Comparison of ENCODE assay signal across 16 cellular contexts in genomic region chrX:15606064-15606590, GRCh38. TPM values are rescaled to one million over a fixed set of nuclear protein-coding genes. Genes with fewer than 3 reads are reported as not detected.
A peak's percentile ranks its signal among the peaks of the same experiment; 100 is the strongest.
DNase-seq lines count a peak whose midpoint lies in the region; ATAC-seq, FAIRE-seq and TF ChIP-seq lines count a peak whose summit lies in the region.
"Had no signal": no experiment of that assay in that cellular context is flagged by ENCODE, and none has a peak within 500 bp of the region (broad histone marks: within the 10 kb centered on the region; RNA-seq: fewer than 3 reads in every experiment).

No MANE protein-coding gene starts in this region.

- no peak for FAIRE-seq in HepG2 (lab: Jason Lieb, UNC)
- FAIRE-seq: H54 had no signal

- BruUV-seq in HepG2 (replicated peaks; lab: Mats Ljungman, UMichigan) (no TSS peak), PC-3 (replicated peaks; lab: Mats Ljungman, UMichigan) (no TSS peak)

- peaks cover 52% of the 10 kb centered on the region for H3K4me1 ChIP-seq in HepG2 (ENCODE audit: insufficient read depth, low read length)
- peaks cover 0 to 13% (median 0%) of the 10 kb centered on the region in 4 donors for H3K4me1 ChIP-seq in right lobe of liver
- peaks cover 34% of the 10 kb centered on the region for H3K4me1 ChIP-seq in PC-3 (ENCODE audit: insufficient read depth, low read length)
- peaks cover 43% of the 10 kb centered on the region for H3K4me1 ChIP-seq in hepatocyte (ENCODE audit: insufficient read depth)
- H3K4me1 ChIP-seq in aorta (ENCODE audit: control insufficient read depth in 1 of 2, insufficient read depth in 2 of 2, low read length in 2 of 2) = no peaks in the 10 kb centered on the region

- H2AFZ ChIP-seq in HepG2 (ENCODE audit: low read length) = no peak overlapping the region
- H2AFZ ChIP-seq in PC-3 (ENCODE audit: low read length) = peak overlapping the region; percentile 9; the same call in 1 of the 2 replicates
- no peak overlapping the region for H2AFZ ChIP-seq in hepatocyte

- peaks cover 5% of the 10 kb centered on the region for H3K9me3 Mint-ChIP-seq in type B pancreatic cell
- H3K9me3 Mint-ChIP-seq: IgD-negative memory B cell had no signal

- TF ChIP-seq POLR2A in HepG2 (IDR thresholded peaks at IDR 0.05; ENCODE audit: insufficient read depth in 1 of 2, low read depth in 2 of 2, low read length in 2 of 2) (no peak), right lobe of liver (IDR thresholded peaks at IDR 0.05) (no peak)

- H3K9me2 ChIP-seq in PC-3 (replicated peaks; ENCODE audit: low read length) = no peaks in the 10 kb centered on the region
- no peaks in the 10 kb centered on the region for H3K9me2 ChIP-seq in hepatocyte (replicated peaks; ENCODE audit: insufficient read depth)

- intact Hi-C loops in HepG2 (cut with micrococcal nuclease; ENCODE audit: unreplicated experiment) (no loop called here), right lobe of liver (cut with DNase I) (no loop called here), PC-3 (cut with micrococcal nuclease) (loop anchor here (5.0 kb wide), 1 partner anchor 56 kb away; the partner anchor contains the start of gene CLTRN), aorta (cut with DNase I) (no loop called here)

- peaks cover 18% of the 10 kb centered on the region for H3K4me1 Mint-ChIP-seq in type B pancreatic cell (ENCODE audit: unreplicated experiment)
- H3K4me1 Mint-ChIP-seq: IgD-negative memory B cell had no signal

- POLR2A ChIA-PET in HepG2 (lab: Yijun Ruan, JAX) = no interaction called here
- POLR2A ChIA-PET in PC-3 (lab: Charles Lee; ENCODE audit: unreplicated experiment) = interaction anchor here (0.6 kb wide), 1 partner anchor 38 kb away, joined by 4 read pairs; no protein-coding TSS in a partner anchor

- H3K27me3 Mint-ChIP-seq in type B pancreatic cell = no peaks in the 10 kb centered on the region

- WGBS in HepG2 (ENCODE audit: low lambda C conversion rate) = 68% methylated on average over 4 of the region's 4 CpGs
- 62% methylated on average over 4 of the region's 4 CpGs for WGBS in right lobe of liver (ENCODE audit: insufficient coverage, low coverage, low lambda C conversion rate, missing lambda C conversion rate)
- 60% methylated on average over 4 of the region's 4 CpGs for WGBS in hepatocyte (ENCODE audit: low lambda C conversion rate, missing lambda C conversion rate)
- WGBS in aorta, 2 donors = 71 to 73% methylated on average over 4 of the region's 4 CpGs

- ATAC-seq in HepG2 (no peak), right lobe of liver (no peak), PC-3 (peak; percentile 84), HG03045 (IDR thresholded peaks at IDR 0.05; ENCODE audit: unreplicated experiment) (no peak), aorta (ENCODE audit: low FRiP score) (no peak)

- peaks cover 4% of the 10 kb centered on the region for H3K36me3 Mint-ChIP-seq in type B pancreatic cell

- H3K36me3 ChIP-seq in HepG2 (replicated peaks in 1 of 2; ENCODE audit: control insufficient read depth in 1 of 2, insufficient read depth in 2 of 2, low read length in 2 of 2) = no peaks in the 10 kb centered on the region
- H3K36me3 ChIP-seq in right lobe of liver = no peaks in the 10 kb centered on the region
- H3K36me3 ChIP-seq in PC-3 (ENCODE audit: low read depth, low read length) = no peaks in the 10 kb centered on the region
- H3K36me3 ChIP-seq in hepatocyte (replicated peaks; ENCODE audit: insufficient read depth, low read depth) = no peaks in the 10 kb centered on the region
- no peaks in the 10 kb centered on the region for H3K36me3 ChIP-seq in aorta (ENCODE audit: control insufficient read depth in 1 of 2, insufficient read depth in 2 of 2, low read length in 1 of 2)

- DNase-seq in HepG2 (ENCODE audit: low spot score) = no peak
- DNase-seq in right lobe of liver = no peak
- DNase-seq in PC-3 = peak; percentile 78
- peak; percentile 60 for DNase-seq in hepatocyte (ENCODE audit: low spot score)
- no peak for DNase-seq in type B pancreatic cell (ENCODE audit: extremely low spot score, unreplicated experiment)
- no peak for DNase-seq in stimulated activated CD4-positive, alpha-beta T cell treated with anti-CD3 and anti-CD28 coated beads, Interleukin-4, amount 100 ng/mL, for 4 hours
- DNase-seq in aorta = no peak
- DNase-seq: Caco-2, DMS53, NCI-H1436, NCI-H2029 treated with DMSO at 0.1 percent for 48 hours, NCI-H748 treated with DMSO at 0.1 percent for 48 hours had no signal

- no peaks in the 10 kb centered on the region for H3F3A ChIP-seq in PC-3 (ENCODE audit: low read length, unreplicated experiment)

- H4K20me1 ChIP-seq in HepG2 (ENCODE audit: insufficient read depth, low read length) (no peaks in the 10 kb centered on the region), PC-3 (ENCODE audit: low read length) (no peaks in the 10 kb centered on the region), hepatocyte (ENCODE audit: insufficient read depth, poor library complexity, severe bottlenecking) (no peaks in the 10 kb centered on the region)

- in situ Hi-C loops in HepG2 (cut with HindIII; ENCODE audit: extremely low pct_ligation_motif_present, low pct_unique_long_range_greater_than_20kb) = no loop called here

- no peak for TF ChIP-seq RAD21 in HepG2 (CRISPR knock-in tag; IDR thresholded peaks at IDR 0.05)

- no peak overlapping the region for H3K4me3 Mint-ChIP-seq in type B pancreatic cell
- H3K4me3 Mint-ChIP-seq: IgD-negative memory B cell had no signal

- H3K27me3 ChIP-seq in HepG2 (ENCODE audit: control insufficient read depth in 1 of 2, insufficient read depth in 2 of 2, low read length in 2 of 2) = no peaks in the 10 kb centered on the region
- H3K27me3 ChIP-seq in right lobe of liver = no peaks in the 10 kb centered on the region
- H3K27me3 ChIP-seq in PC-3 (ENCODE audit: low read length) = no peaks in the 10 kb centered on the region
- no peaks in the 10 kb centered on the region for H3K27me3 ChIP-seq in hepatocyte
- H3K27me3 ChIP-seq in aorta (ENCODE audit: control insufficient read depth in 1 of 2, insufficient read depth in 2 of 2, low read length in 1 of 2) = no peaks in the 10 kb centered on the region

- CTCF ChIA-PET in HepG2 (lab: Yijun Ruan, JAX; ENCODE audit: low intra/inter-chr PET ratio, low total read pairs) = no interaction called here
- CTCF ChIA-PET in PC-3 (lab: Charles Lee) = interaction anchor here (0.8 to 0.9 kb wide), 2 partner anchors 16 to 38 kb away, joined by 4 to 5 read pairs; no protein-coding TSS in a partner anchor

- TF ChIP-seq EP300 in HepG2 (IDR thresholded peaks at IDR 0.05; ENCODE audit: low read depth in 2 of 2, low read length in 2 of 2) (no peak), HepG2 (CRISPR knock-in tag; IDR thresholded peaks at IDR 0.05; ENCODE audit: borderline replicate concordance) (no peak)

- H3K27ac ChIP-seq in HepG2 (ENCODE audit: extremely low read length, insufficient read depth, low read length) (peak overlapping the region; percentile 44), right lobe of liver (no peak overlapping the region), PC-3 (ENCODE audit: low read length) (peak overlapping the region; percentile 85), hepatocyte (peak overlapping the region; percentile 64), aorta (ENCODE audit: low read depth in 1 of 2, low read length in 2 of 2) (no peak overlapping the region)

- H3K4me2 ChIP-seq in HepG2 (ENCODE audit: low read depth, low read length) (no peak overlapping the region; the same call in 1 of the 2 replicates), PC-3 (ENCODE audit: low read length) (peak overlapping the region; percentile 82), hepatocyte (peak overlapping the region; percentile 38)

- H3K4me3 ChIP-seq in HepG2 (replicated peaks in 1 of 3; ENCODE audit: insufficient read depth in 1 of 3, low read depth in 2 of 3, low read length in 3 of 3) (no peak overlapping the region), right lobe of liver (no peak overlapping the region), PC-3 (ENCODE audit: low read length) (peak overlapping the region; percentile 53; the same call in 1 of the 2 replicates), hepatocyte (no peak overlapping the region), aorta (ENCODE audit: low read length in 2 of 2) (no peak overlapping the region)

- H3K27ac Mint-ChIP-seq in type B pancreatic cell = peak overlapping the region; percentile 53
- H3K27ac Mint-ChIP-seq: IgD-negative memory B cell had no signal

- TF ChIP-seq CTCF in HepG2 (CRISPR knock-in tag; IDR thresholded peaks at IDR 0.05) (no peak), right lobe of liver (IDR thresholded peaks at IDR 0.05) (no peak), PC-3 (conservative IDR thresholded peaks at IDR 0.05; ENCODE audit: low read depth, low read length) (no peak), hepatocyte (IDR thresholded peaks at IDR 0.05; ENCODE audit: poor library complexity) (no peak), type B pancreatic cell (conservative IDR thresholded peaks at IDR 0.05) (no peak)

- H3K79me2 ChIP-seq in HepG2 (ENCODE audit: insufficient read depth, low read length) (no peaks in the 10 kb centered on the region), PC-3 (ENCODE audit: low read length) (no peaks in the 10 kb centered on the region), hepatocyte (no peaks in the 10 kb centered on the region)

- H3K9me3 ChIP-seq in HepG2 (ENCODE audit: low read length) = no peaks in the 10 kb centered on the region
- H3K9me3 ChIP-seq in right lobe of liver = no peaks in the 10 kb centered on the region
- no peaks in the 10 kb centered on the region for H3K9me3 ChIP-seq in PC-3 (ENCODE audit: low read length)
- no peaks in the 10 kb centered on the region for H3K9me3 ChIP-seq in hepatocyte (ENCODE audit: low read depth)
- H3K9me3 ChIP-seq in aorta (ENCODE audit: control insufficient read depth, low read length) = no peaks in the 10 kb centered on the region
- H3K9me3 ChIP-seq: Caco-2 had no signal

- no peak overlapping the region for H3K9ac ChIP-seq in HepG2 (ENCODE audit: insufficient read depth, low read depth, low read length)
- no peak overlapping the region for H3K9ac ChIP-seq in PC-3 (ENCODE audit: low read length)

RNA-seq across cellular contexts. Expression of gene ACE2, which starts 5.4 kb away (rescaled TPM):
- total RNA-seq in HepG2 (2016; rRNA removed; fragmentation: Illumina TruSeq; extraction: Trizol) = 2.2 and 3.1 TPM in 2 replicates
- not detected in 2 replicates for total RNA-seq in HepG2 (2016; cell fraction: cytosol; rRNA removed; fragmentation: Illumina TruSeq; extraction: Trizol; ENCODE audit: low read depth)
- 1.4 and 3.4 TPM in 2 replicates for total RNA-seq in HepG2 (2016; cell fraction: insoluble cytoplasmic fraction; rRNA removed; fragmentation: Illumina TruSeq; extraction: Trizol)
- 0.79 and 1.1 TPM in 2 replicates for total RNA-seq in HepG2 (2016; cell fraction: membrane; rRNA removed; fragmentation: Illumina TruSeq; extraction: Trizol)
- 3.0 and 3.4 TPM in 2 replicates for total RNA-seq in HepG2 (2016; cell fraction: nucleus; rRNA removed; fragmentation: Illumina TruSeq; extraction: Trizol)
- polyA plus RNA-seq in HepG2 (2011; rRNA removed) = 0.44 and 0.46 TPM in 2 replicates
- 0.08 and 0.55 TPM in 2 replicates for polyA plus RNA-seq in HepG2 (2011; cell fraction: cytosol; rRNA removed)
- polyA plus RNA-seq in HepG2 (2011; cell fraction: nucleus; rRNA removed) = 0.29 TPM in 1 of 2 replicates, not detected in the other
- 0.88 and 0.93 TPM in 2 replicates for polyA plus RNA-seq in HepG2 (2012)
- 0.08 and 0.23 TPM in 2 replicates for polyA plus RNA-seq in HepG2 (2016; cell fraction: cytosol; fragmentation: Illumina TruSeq; extraction: Trizol; ENCODE audit: low read depth)
- 1.3 and 1.4 TPM in 2 replicates for polyA plus RNA-seq in HepG2 (2016; cell fraction: insoluble cytoplasmic fraction; fragmentation: Illumina TruSeq; extraction: Trizol; ENCODE audit: low read depth)
- polyA plus RNA-seq in HepG2 (2016; cell fraction: membrane; fragmentation: Illumina TruSeq; extraction: Trizol; ENCODE audit: low read depth) = 0.18 and 0.34 TPM in 2 replicates
- 1.4 and 2.3 TPM in 2 replicates for polyA plus RNA-seq in HepG2 (2016; cell fraction: nucleus; fragmentation: Illumina TruSeq; extraction: Trizol; ENCODE audit: insufficient read depth, low read depth)
- polyA minus RNA-seq in HepG2 (2011; rRNA and poly(A)+ RNA removed; ENCODE audit: low replicate concordance) = 0.47 TPM in 1 of 2 replicates, not detected in the other
- 0.49 and 0.97 TPM in 2 replicates for polyA minus RNA-seq in HepG2 (2011; cell fraction: cytosol; rRNA and poly(A)+ RNA removed)
- polyA minus RNA-seq in HepG2 (2011; cell fraction: nucleus; rRNA and poly(A)+ RNA removed) = 1.2 TPM in 2 replicates
- total RNA-seq in right lobe of liver = 1 to 10 TPM in 4 of 6 experiments, under 1 TPM in 2; 0.92 to 8.7 (median 1.4) TPM
- total RNA-seq in PC-3 (2014; rRNA removed) = 0.81 and 1.2 TPM in 2 replicates
- 47.8 and 49.9 TPM in 2 replicates for total RNA-seq in hepatocyte
- polyA plus RNA-seq in hepatocyte = 12.5 and 16.5 TPM in 2 replicates
- total RNA-seq in type B pancreatic cell (ENCODE audit: low replicate concordance) = 22.6 and 74.5 TPM in 2 replicates
- under 1 TPM in 1 of 2 donors, not detected in 1; 0.88 TPM for total RNA-seq in aorta
- polyA plus RNA-seq in aorta = 10 to 100 TPM in 1 of 2 donors, not detected in 1; 13.3 TPM
- total RNA-seq: HT-29 had no signal
- polyA plus RNA-seq: IgD-negative memory B cell had no signal

RNA-seq across cellular contexts. Expression of gene CLTRN, which starts 58.5 kb away (rescaled TPM):
- 0.17 and 0.53 TPM in 2 replicates for total RNA-seq in HepG2 (2016; rRNA removed; fragmentation: Illumina TruSeq; extraction: Trizol)
- 0.20 TPM in 1 of 2 replicates, not detected in the other for total RNA-seq in HepG2 (2016; cell fraction: cytosol; rRNA removed; fragmentation: Illumina TruSeq; extraction: Trizol; ENCODE audit: low read depth)
- 0.27 and 0.52 TPM in 2 replicates for total RNA-seq in HepG2 (2016; cell fraction: insoluble cytoplasmic fraction; rRNA removed; fragmentation: Illumina TruSeq; extraction: Trizol)
- 0.34 and 0.46 TPM in 2 replicates for total RNA-seq in HepG2 (2016; cell fraction: membrane; rRNA removed; fragmentation: Illumina TruSeq; extraction: Trizol)
- total RNA-seq in HepG2 (2016; cell fraction: nucleus; rRNA removed; fragmentation: Illumina TruSeq; extraction: Trizol) = 0.96 and 0.97 TPM in 2 replicates
- polyA plus RNA-seq in HepG2 (2011; rRNA removed) = 0.37 and 0.39 TPM in 2 replicates
- 0.17 and 0.31 TPM in 2 replicates for polyA plus RNA-seq in HepG2 (2011; cell fraction: cytosol; rRNA removed)
- polyA plus RNA-seq in HepG2 (2011; cell fraction: nucleus; rRNA removed) = 0.16 and 0.28 TPM in 2 replicates
- 0.51 and 1.7 TPM in 2 replicates for polyA plus RNA-seq in HepG2 (2012)
- polyA plus RNA-seq in HepG2 (2016; cell fraction: cytosol; fragmentation: Illumina TruSeq; extraction: Trizol; ENCODE audit: low read depth) = 0.24 and 0.27 TPM in 2 replicates
- 0.61 and 0.75 TPM in 2 replicates for polyA plus RNA-seq in HepG2 (2016; cell fraction: insoluble cytoplasmic fraction; fragmentation: Illumina TruSeq; extraction: Trizol; ENCODE audit: low read depth)
- polyA plus RNA-seq in HepG2 (2016; cell fraction: membrane; fragmentation: Illumina TruSeq; extraction: Trizol; ENCODE audit: low read depth) = 0.29 and 0.47 TPM in 2 replicates
- 0.67 and 1.5 TPM in 2 replicates for polyA plus RNA-seq in HepG2 (2016; cell fraction: nucleus; fragmentation: Illumina TruSeq; extraction: Trizol; ENCODE audit: insufficient read depth, low read depth)
- not detected in 2 replicates for polyA minus RNA-seq in HepG2 (2011; rRNA and poly(A)+ RNA removed; ENCODE audit: low replicate concordance)
- not detected in 2 replicates for polyA minus RNA-seq in HepG2 (2011; cell fraction: cytosol; rRNA and poly(A)+ RNA removed)
- 0.50 TPM in 1 of 2 replicates, not detected in the other for polyA minus RNA-seq in HepG2 (2011; cell fraction: nucleus; rRNA and poly(A)+ RNA removed)
- 10 to 100 TPM in 5 of 6 experiments, 1 to 10 TPM in 1; 8.8 to 14.0 (median 10.2) TPM for total RNA-seq in right lobe of liver
- total RNA-seq in PC-3 (2014; rRNA removed) = 6.1 and 9.1 TPM in 2 replicates
- 30.5 and 37.4 TPM in 2 replicates for total RNA-seq in hepatocyte
- polyA plus RNA-seq in hepatocyte = 22.7 and 32.6 TPM in 2 replicates
- 1.6 and 3.9 TPM in 2 replicates for total RNA-seq in type B pancreatic cell (ENCODE audit: low replicate concordance)
- not detected for total RNA-seq in aorta
- not detected for polyA plus RNA-seq in aorta
- polyA plus RNA-seq: IgD-negative memory B cell had no signal

Comparison
In these comparisons a context has a peak if more than half of its experiments do, and no peak if none do; other contexts are left out.
1. H3K27ac ChIP-seq: peak in HepG2 (single experiment), PC-3 (single experiment) and hepatocyte (single experiment); none in right lobe of liver (0 of 3) and aorta (0 of 2).
2. DNase-seq: peak in PC-3 (single experiment) and hepatocyte (single experiment); none in HepG2 (single experiment), right lobe of liver (0 of 3), type B pancreatic cell (single experiment), stimulated activated CD4-positive, alpha-beta T cell treated with anti-CD3 and anti-CD28 coated beads, Interleukin-4, amount 100 ng/mL, for 4 hours (0 of 2) and aorta (0 of 2).